In the genomic region with DNA sequence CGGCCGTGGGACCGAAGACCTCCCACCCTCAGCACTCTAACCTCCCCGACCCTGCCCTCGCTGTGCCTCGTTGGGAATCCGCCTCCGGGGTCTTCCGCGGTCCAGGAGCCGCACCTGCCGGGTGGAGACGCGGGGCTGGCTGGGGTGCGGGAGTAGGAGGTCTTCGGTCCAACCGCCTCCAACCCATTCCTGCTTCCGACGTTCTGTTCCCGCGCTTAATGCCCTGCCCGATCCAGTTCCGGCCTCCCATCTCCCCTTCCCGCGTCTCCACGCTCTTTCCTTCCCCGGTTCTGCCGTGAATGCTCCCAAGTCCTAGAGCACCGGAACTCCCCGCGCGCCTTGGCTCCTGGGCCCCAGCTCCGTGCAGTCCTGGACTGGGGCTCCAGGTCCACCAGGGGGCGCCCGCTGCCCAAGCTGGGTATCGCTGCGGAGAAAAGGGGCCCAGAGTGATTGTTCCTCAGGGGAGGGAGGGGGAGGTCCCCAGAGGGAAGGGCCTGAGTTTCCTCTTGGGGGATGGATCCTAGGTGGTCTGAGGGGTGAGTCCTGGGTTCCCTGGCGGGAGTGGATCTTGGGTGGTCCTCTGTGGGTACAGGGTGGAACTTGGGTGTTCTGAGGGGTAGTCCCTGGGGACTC, we compare ENCODE assay signal across 1 cellular context.
TF ChIP-seq lines count a peak whose summit lies in the region.

No MANE protein-coding gene starts in this region.

TF ChIP-seq in K562, 482 proteins besides CTCF, POLR2A, EP300 and RAD21 (continued from another document and continues in another):
- TF ChIP-seq, protein P1, sequence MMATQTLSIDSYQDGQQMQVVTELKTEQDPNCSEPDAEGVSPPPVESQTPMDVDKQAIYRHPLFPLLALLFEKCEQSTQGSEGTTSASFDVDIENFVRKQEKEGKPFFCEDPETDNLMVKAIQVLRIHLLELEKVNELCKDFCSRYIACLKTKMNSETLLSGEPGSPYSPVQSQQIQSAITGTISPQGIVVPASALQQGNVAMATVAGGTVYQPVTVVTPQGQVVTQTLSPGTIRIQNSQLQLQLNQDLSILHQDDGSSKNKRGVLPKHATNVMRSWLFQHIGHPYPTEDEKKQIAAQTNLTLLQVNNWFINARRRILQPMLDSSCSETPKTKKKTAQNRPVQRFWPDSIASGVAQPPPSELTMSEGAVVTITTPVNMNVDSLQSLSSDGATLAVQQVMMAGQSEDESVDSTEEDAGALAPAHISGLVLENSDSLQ (IDR thresholded peaks at IDR 0.05), result no peak
- no peak for TF ChIP-seq NCOA2 (IDR thresholded peaks at IDR 0.05; ENCODE audit: partially characterized antibody in 2 of 2)
- no peak for TF ChIP-seq ZNF197 (CRISPR knock-in tag; IDR thresholded peaks at IDR 0.05; ENCODE audit: low read depth)
- TF ChIP-seq PRMT5 (CRISPR knock-in tag; IDR thresholded peaks at IDR 0.05), result no peak
- no peak for TF ChIP-seq DDX20 (tag; IDR thresholded peaks at IDR 0.05; ENCODE audit: low read depth)
- TF ChIP-seq, protein P2, sequence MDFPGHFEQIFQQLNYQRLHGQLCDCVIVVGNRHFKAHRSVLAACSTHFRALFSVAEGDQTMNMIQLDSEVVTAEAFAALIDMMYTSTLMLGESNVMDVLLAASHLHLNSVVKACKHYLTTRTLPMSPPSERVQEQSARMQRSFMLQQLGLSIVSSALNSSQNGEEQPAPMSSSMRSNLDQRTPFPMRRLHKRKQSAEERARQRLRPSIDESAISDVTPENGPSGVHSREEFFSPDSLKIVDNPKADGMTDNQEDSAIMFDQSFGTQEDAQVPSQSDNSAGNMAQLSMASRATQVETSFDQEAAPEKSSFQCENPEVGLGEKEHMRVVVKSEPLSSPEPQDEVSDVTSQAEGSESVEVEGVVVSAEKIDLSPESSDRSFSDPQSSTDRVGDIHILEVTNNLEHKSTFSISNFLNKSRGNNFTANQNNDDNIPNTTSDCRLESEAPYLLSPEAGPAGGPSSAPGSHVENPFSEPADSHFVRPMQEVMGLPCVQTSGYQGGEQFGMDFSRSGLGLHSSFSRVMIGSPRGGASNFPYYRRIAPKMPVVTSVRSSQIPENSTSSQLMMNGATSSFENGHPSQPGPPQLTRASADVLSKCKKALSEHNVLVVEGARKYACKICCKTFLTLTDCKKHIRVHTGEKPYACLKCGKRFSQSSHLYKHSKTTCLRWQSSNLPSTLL (IDR thresholded peaks at IDR 0.05), result no peak
- TF ChIP-seq, protein P3, sequence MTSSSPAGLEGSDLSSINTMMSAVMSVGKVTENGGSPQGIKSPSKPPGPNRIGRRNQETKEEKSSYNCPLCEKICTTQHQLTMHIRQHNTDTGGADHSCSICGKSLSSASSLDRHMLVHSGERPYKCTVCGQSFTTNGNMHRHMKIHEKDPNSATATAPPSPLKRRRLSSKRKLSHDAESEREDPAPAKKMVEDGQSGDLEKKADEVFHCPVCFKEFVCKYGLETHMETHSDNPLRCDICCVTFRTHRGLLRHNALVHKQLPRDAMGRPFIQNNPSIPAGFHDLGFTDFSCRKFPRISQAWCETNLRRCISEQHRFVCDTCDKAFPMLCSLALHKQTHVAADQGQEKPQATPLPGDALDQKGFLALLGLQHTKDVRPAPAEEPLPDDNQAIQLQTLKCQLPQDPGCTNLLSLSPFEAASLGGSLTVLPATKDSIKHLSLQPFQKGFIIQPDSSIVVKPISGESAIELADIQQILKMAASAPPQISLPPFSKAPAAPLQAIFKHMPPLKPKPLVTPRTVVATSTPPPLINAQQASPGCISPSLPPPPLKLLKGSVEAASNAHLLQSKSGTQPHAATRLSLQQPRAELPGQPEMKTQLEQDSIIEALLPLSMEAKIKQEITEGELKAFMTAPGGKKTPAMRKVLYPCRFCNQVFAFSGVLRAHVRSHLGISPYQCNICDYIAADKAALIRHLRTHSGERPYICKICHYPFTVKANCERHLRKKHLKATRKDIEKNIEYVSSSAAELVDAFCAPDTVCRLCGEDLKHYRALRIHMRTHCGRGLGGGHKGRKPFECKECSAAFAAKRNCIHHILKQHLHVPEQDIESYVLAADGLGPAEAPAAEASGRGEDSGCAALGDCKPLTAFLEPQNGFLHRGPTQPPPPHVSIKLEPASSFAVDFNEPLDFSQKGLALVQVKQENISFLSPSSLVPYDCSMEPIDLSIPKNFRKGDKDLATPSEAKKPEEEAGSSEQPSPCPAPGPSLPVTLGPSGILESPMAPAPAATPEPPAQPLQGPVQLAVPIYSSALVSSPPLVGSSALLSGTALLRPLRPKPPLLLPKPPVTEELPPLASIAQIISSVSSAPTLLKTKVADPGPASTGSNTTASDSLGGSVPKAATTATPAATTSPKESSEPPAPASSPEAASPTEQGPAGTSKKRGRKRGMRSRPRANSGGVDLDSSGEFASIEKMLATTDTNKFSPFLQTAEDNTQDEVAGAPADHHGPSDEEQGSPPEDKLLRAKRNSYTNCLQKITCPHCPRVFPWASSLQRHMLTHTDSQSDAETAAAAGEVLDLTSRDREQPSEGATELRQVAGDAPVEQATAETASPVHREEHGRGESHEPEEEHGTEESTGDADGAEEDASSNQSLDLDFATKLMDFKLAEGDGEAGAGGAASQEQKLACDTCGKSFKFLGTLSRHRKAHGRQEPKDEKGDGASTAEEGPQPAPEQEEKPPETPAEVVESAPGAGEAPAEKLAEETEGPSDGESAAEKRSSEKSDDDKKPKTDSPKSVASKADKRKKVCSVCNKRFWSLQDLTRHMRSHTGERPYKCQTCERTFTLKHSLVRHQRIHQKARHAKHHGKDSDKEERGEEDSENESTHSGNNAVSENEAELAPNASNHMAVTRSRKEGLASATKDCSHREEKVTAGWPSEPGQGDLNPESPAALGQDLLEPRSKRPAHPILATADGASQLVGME (CRISPR knock-in tag; IDR thresholded peaks at IDR 0.05), result peak; percentile 30; the same call in 1 of the 2 replicates
- no peak for TF ChIP-seq RCOR1 (IDR thresholded peaks at IDR 0.05; ENCODE audit: borderline replicate concordance in 1 of 2, low read depth in 2 of 2, low read length in 2 of 2)
- TF ChIP-seq CHD4 (IDR thresholded peaks at IDR 0.05; ENCODE audit: insufficient read depth, insufficient replicate concordance, low read depth, low read length, poor library complexity, severe bottlenecking), result no peak
- TF ChIP-seq EHMT2 (IDR thresholded peaks at IDR 0.05), result no peak
- no peak for TF ChIP-seq RBM15 (IDR thresholded peaks at IDR 0.05; ENCODE audit: insufficient read depth, low read length)
- no peak for TF ChIP-seq MEF2A (IDR thresholded peaks at IDR 0.05; ENCODE audit: control insufficient read depth, low read depth, low read length)
- no peak; the same call in 1 of the 2 replicates for TF ChIP-seq ZNF444 (CRISPR knock-in tag; IDR thresholded peaks at IDR 0.05)
- no peak for TF ChIP-seq ZNF133 (CRISPR knock-in tag; IDR thresholded peaks at IDR 0.05)
- peak; percentile 87 for TF ChIP-seq RBFOX2 (IDR thresholded peaks at IDR 0.05; ENCODE audit: low read depth, low read length)
- TF ChIP-seq MYC (IDR thresholded peaks at IDR 0.05; ENCODE audit: low read depth, low read length), result peak; percentile 43; the same call in 1 of the 2 replicates
- peak; percentile 52; the same call in 1 of the 2 replicates for TF ChIP-seq MYC (CRISPR knock-in tag; IDR thresholded peaks at IDR 0.05; ENCODE audit: borderline replicate concordance, low read depth)
- TF ChIP-seq, protein P4, sequence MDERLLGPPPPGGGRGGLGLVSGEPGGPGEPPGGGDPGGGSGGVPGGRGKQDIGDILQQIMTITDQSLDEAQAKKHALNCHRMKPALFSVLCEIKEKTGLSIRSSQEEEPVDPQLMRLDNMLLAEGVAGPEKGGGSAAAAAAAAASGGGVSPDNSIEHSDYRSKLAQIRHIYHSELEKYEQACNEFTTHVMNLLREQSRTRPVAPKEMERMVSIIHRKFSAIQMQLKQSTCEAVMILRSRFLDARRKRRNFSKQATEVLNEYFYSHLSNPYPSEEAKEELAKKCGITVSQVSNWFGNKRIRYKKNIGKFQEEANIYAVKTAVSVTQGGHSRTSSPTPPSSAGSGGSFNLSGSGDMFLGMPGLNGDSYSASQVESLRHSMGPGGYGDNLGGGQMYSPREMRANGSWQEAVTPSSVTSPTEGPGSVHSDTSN (CRISPR knock-in tag; IDR thresholded peaks at IDR 0.05; ENCODE audit: low read depth), result no peak
- TF ChIP-seq, protein P4 (tag; conservative IDR thresholded peaks at IDR 0.05; ENCODE audit: low read depth), result no peak
- peak; percentile 90 for TF ChIP-seq CC2D1A (IDR thresholded peaks at IDR 0.05)
- peak; percentile 81 for TF ChIP-seq VEZF1 (CRISPR knock-in tag; IDR thresholded peaks at IDR 0.05)
- no peak for TF ChIP-seq CREB1 (IDR thresholded peaks at IDR 0.05)
- 0 out of 2 replicates have a peak, but pooled peaks have one; percentile 35 for TF ChIP-seq CREB1 (CRISPR knock-in tag; IDR thresholded peaks at IDR 0.05)
- no peak for TF ChIP-seq CHD2 (IDR thresholded peaks at IDR 0.05; ENCODE audit: low read depth, low read length)
- no peak for TF ChIP-seq PHB2 (IDR thresholded peaks at IDR 0.05; ENCODE audit: low read depth)
- no peak for TF ChIP-seq NFYB (IDR thresholded peaks at IDR 0.05; ENCODE audit: extremely low read depth, insufficient read length)
- TF ChIP-seq ZFPM2 (CRISPR knock-in tag; IDR thresholded peaks at IDR 0.05), result no peak
- no peak for TF ChIP-seq ZBTB33 (CRISPR knock-in tag; IDR thresholded peaks at IDR 0.05)
- no peak for TF ChIP-seq BRF1 (IDR thresholded peaks at IDR 0.05; ENCODE audit: borderline replicate concordance, extremely low read depth, insufficient read length)
- TF ChIP-seq, protein P5, sequence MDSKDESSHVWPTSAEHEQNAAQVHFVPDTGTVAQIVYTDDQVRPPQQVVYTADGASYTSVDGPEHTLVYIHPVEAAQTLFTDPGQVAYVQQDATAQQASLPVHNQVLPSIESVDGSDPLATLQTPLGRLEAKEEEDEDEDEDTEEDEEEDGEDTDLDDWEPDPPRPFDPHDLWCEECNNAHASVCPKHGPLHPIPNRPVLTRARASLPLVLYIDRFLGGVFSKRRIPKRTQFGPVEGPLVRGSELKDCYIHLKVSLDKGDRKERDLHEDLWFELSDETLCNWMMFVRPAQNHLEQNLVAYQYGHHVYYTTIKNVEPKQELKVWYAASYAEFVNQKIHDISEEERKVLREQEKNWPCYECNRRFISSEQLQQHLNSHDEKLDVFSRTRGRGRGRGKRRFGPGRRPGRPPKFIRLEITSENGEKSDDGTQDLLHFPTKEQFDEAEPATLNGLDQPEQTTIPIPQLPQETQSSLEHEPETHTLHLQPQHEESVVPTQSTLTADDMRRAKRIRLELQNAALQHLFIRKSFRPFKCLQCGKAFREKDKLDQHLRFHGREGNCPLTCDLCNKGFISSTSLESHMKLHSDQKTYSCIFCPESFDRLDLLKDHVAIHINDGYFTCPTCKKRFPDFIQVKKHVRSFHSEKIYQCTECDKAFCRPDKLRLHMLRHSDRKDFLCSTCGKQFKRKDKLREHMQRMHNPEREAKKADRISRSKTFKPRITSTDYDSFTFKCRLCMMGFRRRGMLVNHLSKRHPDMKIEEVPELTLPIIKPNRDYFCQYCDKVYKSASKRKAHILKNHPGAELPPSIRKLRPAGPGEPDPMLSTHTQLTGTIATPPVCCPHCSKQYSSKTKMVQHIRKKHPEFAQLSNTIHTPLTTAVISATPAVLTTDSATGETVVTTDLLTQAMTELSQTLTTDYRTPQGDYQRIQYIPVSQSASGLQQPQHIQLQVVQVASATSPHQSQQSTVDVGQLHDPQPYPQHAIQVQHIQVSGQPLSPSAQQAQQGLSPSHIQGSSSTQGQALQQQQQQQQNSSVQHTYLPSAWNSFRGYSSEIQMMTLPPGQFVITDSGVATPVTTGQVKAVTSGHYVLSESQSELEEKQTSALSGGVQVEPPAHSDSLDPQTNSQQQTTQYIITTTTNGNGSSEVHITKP (IDR thresholded peaks at IDR 0.05; ENCODE audit: partially characterized antibody), result no peak
- peak; percentile 61; the same call in 1 of the 2 replicates for TF ChIP-seq ELF1 (tag; IDR thresholded peaks at IDR 0.05)
- TF ChIP-seq MYBL2 (IDR thresholded peaks at IDR 0.05; ENCODE audit: low read depth), result no peak
- TF ChIP-seq MYBL2 (CRISPR knock-in tag; IDR thresholded peaks at IDR 0.05; ENCODE audit: borderline replicate concordance), result no peak
- no peak; the same call in 1 of the 2 replicates for TF ChIP-seq ARID3B (CRISPR knock-in tag; IDR thresholded peaks at IDR 0.05; ENCODE audit: borderline replicate concordance)
- no peak for TF ChIP-seq LEF1 (IDR thresholded peaks at IDR 0.05)
- TF ChIP-seq DIDO1 (tag; IDR thresholded peaks at IDR 0.05; ENCODE audit: low read depth), result peak; percentile 41; the same call in 1 of the 2 replicates
